Comparison of ENCODE assay signal across 13 cellular contexts in genomic region chr22:21626735-21627469, GRCh38. TPM values are rescaled to one million over a fixed set of nuclear protein-coding genes. Genes with fewer than 3 reads are reported as not detected.
DNase-seq lines count a peak whose midpoint lies in the region; ATAC-seq and TF ChIP-seq lines count a peak whose summit lies in the region.
"Had no signal": no experiment of that assay in that cellular context is flagged by ENCODE, and none has a peak within 500 bp of the region (broad histone marks: within the 10 kb centered on the region; RNA-seq: fewer than 3 reads in every experiment).

No MANE protein-coding gene starts in this region.

- peaks cover 66% of the 10 kb centered on the region for H4K20me1 ChIP-seq in SK-N-SH (ENCODE audit: insufficient read depth)
- H4K20me1 ChIP-seq in H9 (ENCODE audit: control insufficient read depth, insufficient read depth, insufficient read length), result no peaks in the 10 kb centered on the region

- no peak overlapping the region for H3K27ac ChIP-seq in SK-N-SH (ENCODE audit: low read depth in 2 of 2, low read length in 1 of 2)
- H3K27ac ChIP-seq in H9 (ENCODE audit: insufficient read length, low read depth, low read length), result no peak overlapping the region
- H3K27ac ChIP-seq: cardiac muscle cell, testis had no signal

- H3K23me2 ChIP-seq in H9 (ENCODE audit: insufficient read length, low read depth, low read length, poor library complexity, severe bottlenecking), result peaks cover 5% of the 10 kb centered on the region

- H2BK5ac ChIP-seq in H9 (ENCODE audit: insufficient read length, low read length), result no peak overlapping the region

- peaks cover 2% of the 10 kb centered on the region for H3K79me1 ChIP-seq in H9 (ENCODE audit: insufficient read depth, low read depth, low read length, poor library complexity, severe bottlenecking)

- no peak overlapping the region for H3K4ac ChIP-seq in H9 (ENCODE audit: low read depth, low read length)

- H4K5ac ChIP-seq in H9 (ENCODE audit: insufficient read length, low read depth, low read length), result no peak overlapping the region

- no peak overlapping the region for H2BK15ac ChIP-seq in H9 (ENCODE audit: low read depth, low read length)

- CTCF ChIA-PET in SK-N-SH (lab: Yijun Ruan, JAX), result interaction anchor here (1.2 to 11.2 kb wide), 5 partner anchors 13 to 33 kb away, joined by 3 to 145 read pairs (median 19); partner anchors contain the start of gene SDF2L1
- CTCF ChIA-PET in activated CD8-positive, alpha-beta T cell treated with anti-CD3 and anti-CD28 coated beads for 36 hours (lab: Charles Lee), result interaction anchor here (0.9 to 6.5 kb wide), 3 partner anchors 16 to 56 kb away, joined by 3 to 37 read pairs (median 3); no protein-coding TSS in a partner anchor

- H3K4me1 Mint-ChIP-seq in H9, result peaks cover 14% of the 10 kb centered on the region in 2 experiments
- H3K4me1 Mint-ChIP-seq in activated CD8-positive, alpha-beta T cell treated with anti-CD3 and anti-CD28 coated beads for 36 hours (ENCODE audit: low read depth), result peaks cover 42% of the 10 kb centered on the region
- H3K4me1 Mint-ChIP-seq in naive thymus-derived CD8-positive, alpha-beta T cell, result peaks cover 17 to 50% (median 45%) of the 10 kb centered on the region in 4 donors

- 0 out of 5 replicates have a peak overlapping the region, but pooled peaks of 1 of the 2 experiments have one; percentile 10 for H3K4me3 Mint-ChIP-seq in H9
- H3K4me3 Mint-ChIP-seq in activated CD8-positive, alpha-beta T cell treated with anti-CD3 and anti-CD28 coated beads for 36 hours, result peak overlapping the region; percentile 86
- H3K4me3 Mint-ChIP-seq in naive thymus-derived CD8-positive, alpha-beta T cell, result peak overlapping the region; percentile 9 to 90 (median 60)

- no peak overlapping the region for H3K56ac ChIP-seq in H9 (ENCODE audit: insufficient read length, low read depth, low read length)

- no peak overlapping the region for H2BK20ac ChIP-seq in H9 (ENCODE audit: low read depth, low read length, poor library complexity, severe bottlenecking)

- intact Hi-C loops in activated CD8-positive, alpha-beta T cell treated with anti-CD3 and anti-CD28 coated beads for 36 hours (cut with micrococcal nuclease), result no loop called here

- H2BK12ac ChIP-seq in H9 (ENCODE audit: insufficient read length, low read depth, low read length), result no peak overlapping the region

- H2AK5ac ChIP-seq in H9 (ENCODE audit: insufficient read length, low read length), result no peak overlapping the region

- no peak overlapping the region for H3K18ac ChIP-seq in H9 (ENCODE audit: insufficient read length, low read depth, low read length)

- H3K36me3 ChIP-seq in SK-N-SH (replicated peaks in 1 of 2; ENCODE audit: control insufficient read depth in 1 of 2, insufficient read depth in 2 of 2, low read length in 1 of 2), result peaks cover 8 to 34% of the 10 kb centered on the region in 2 experiments

- no peak overlapping the region for H2AFZ ChIP-seq in SK-N-SH (ENCODE audit: low read depth)
- H2AFZ ChIP-seq in H9 (ENCODE audit: low read length), result no peak overlapping the region

- H3K4me3 ChIP-seq in SK-N-SH (ENCODE audit: low read depth in 2 of 2, low read length in 1 of 2), result no peak overlapping the region
- H3K4me3 ChIP-seq: cardiac muscle cell, testis had no signal

- no peak for DNase-seq in SK-N-SH
- no peak for DNase-seq in H9
- DNase-seq in activated CD8-positive, alpha-beta T cell treated with anti-CD3 and anti-CD28 coated beads for 36 hours, result no peak
- no peak for DNase-seq in naive thymus-derived CD8-positive, alpha-beta T cell
- no peak for DNase-seq in effector CD4-positive, alpha-beta T cell
- DNase-seq in DMS79 (lab: John Stamatoyannopoulos, UW), result no peak
- no peak for DNase-seq in NCI-H187 (lab: John Stamatoyannopoulos, UW)
- DNase-seq: hypothalamus, NCI-H1417 treated with DMSO at 0.1 percent for 48 hours, retina, testis had no signal

- H3K9me3 ChIP-seq in SK-N-SH (no peaks in the 10 kb centered on the region), H9 (ENCODE audit: control insufficient read depth, low read depth, low read length) (no peaks in the 10 kb centered on the region)
- H3K9me3 ChIP-seq: testis had no signal

- no peak for TF ChIP-seq EP300 in SK-N-SH (IDR thresholded peaks at IDR 0.05; ENCODE audit: borderline replicate concordance in 1 of 2, low read depth in 1 of 2, low read length in 1 of 2)

- H3K27ac Mint-ChIP-seq in H9, result peak overlapping the region in 2 of 3 experiments; percentile 18 to 49; a peak in 4 of 7 replicates
- peak overlapping the region; percentile 65 for H3K27ac Mint-ChIP-seq in activated CD8-positive, alpha-beta T cell treated with anti-CD3 and anti-CD28 coated beads for 36 hours
- H3K27ac Mint-ChIP-seq in naive thymus-derived CD8-positive, alpha-beta T cell, result peak overlapping the region in 8 of 10 donors; percentile 39 to 87 (median 62)

- H3K4me1 ChIP-seq in SK-N-SH (ENCODE audit: control insufficient read depth in 1 of 2, insufficient read depth in 2 of 2, low read depth in 1 of 2, low read length in 1 of 2), result peaks cover 6 to 19% of the 10 kb centered on the region in 2 experiments; a peak in 1 of 4 replicates
- H3K4me1 ChIP-seq in H9 (ENCODE audit: insufficient read depth, low read length), result no peaks in the 10 kb centered on the region; the same call in 1 of the 2 replicates

- TF ChIP-seq CTCF in SK-N-SH (IDR thresholded peaks at IDR 0.05) (no peak), H9 (conservative IDR thresholded peaks at IDR 0.05) (no peak)
- no peak for TF ChIP-seq CTCF in activated CD8-positive, alpha-beta T cell treated with anti-CD3 and anti-CD28 coated beads for 36 hours (IDR thresholded peaks at IDR 0.05)

- no peaks in the 10 kb centered on the region for H3K9me2 ChIP-seq in SK-N-SH

- H4K8ac ChIP-seq in H9 (replicated peaks; ENCODE audit: insufficient read length, low read depth, low read length), result no peak overlapping the region

- no peak for TF ChIP-seq RAD21 in SK-N-SH (IDR thresholded peaks at IDR 0.05; ENCODE audit: low read length)

- H3K27me3 Mint-ChIP-seq in H9 (ENCODE audit: low read depth), result peaks cover 4% of the 10 kb centered on the region; the same call in 1 of the 2 replicates
- H3K27me3 Mint-ChIP-seq in activated CD8-positive, alpha-beta T cell treated with anti-CD3 and anti-CD28 coated beads for 36 hours, result no peaks in the 10 kb centered on the region
- H3K27me3 Mint-ChIP-seq in naive thymus-derived CD8-positive, alpha-beta T cell, result no peaks in the 10 kb centered on the region

- peaks cover 59% of the 10 kb centered on the region; the same call in 1 of the 2 replicates for H3K79me2 ChIP-seq in SK-N-SH (ENCODE audit: insufficient read depth)
- H3K79me2 ChIP-seq in H9 (ENCODE audit: insufficient read depth, low read length), result no peaks in the 10 kb centered on the region

- H3K27me3 ChIP-seq in SK-N-SH (ENCODE audit: insufficient read depth), result no peaks in the 10 kb centered on the region
- H3K27me3 ChIP-seq in H9 (ENCODE audit: insufficient read depth, low read length), result no peaks in the 10 kb centered on the region
- H3K27me3 ChIP-seq: cardiac muscle cell, testis had no signal

- H3T11ph ChIP-seq in H9 (ENCODE audit: low read length), result no peak overlapping the region

- no peak overlapping the region for H3K23ac ChIP-seq in H9 (ENCODE audit: insufficient read length, low read depth, low read length)

- no peaks in the 10 kb centered on the region for H3K9me3 Mint-ChIP-seq in H9
- no peaks in the 10 kb centered on the region for H3K9me3 Mint-ChIP-seq in activated CD8-positive, alpha-beta T cell treated with anti-CD3 and anti-CD28 coated beads for 36 hours
- no peaks in the 10 kb centered on the region for H3K9me3 Mint-ChIP-seq in naive thymus-derived CD8-positive, alpha-beta T cell

- no peak for ATAC-seq in SK-N-SH treated with all-trans-retinoic acid at 6 μM for 48 hours
- no peak for ATAC-seq in activated CD8-positive, alpha-beta T cell treated with anti-CD3 and anti-CD28 coated beads for 36 hours
- ATAC-seq in naive thymus-derived CD8-positive, alpha-beta T cell, result no peak

- no peak overlapping the region for H2BK120ac ChIP-seq in H9 (ENCODE audit: low read depth, low read length, poor library complexity, severe bottlenecking)

- peaks cover 5 to 39% (median 31%) of the 10 kb centered on the region in 3 experiments for H3K36me3 Mint-ChIP-seq in H9 (ENCODE audit: insufficient read depth in 1 of 3, low read depth in 3 of 3)
- H3K36me3 Mint-ChIP-seq in activated CD8-positive, alpha-beta T cell treated with anti-CD3 and anti-CD28 coated beads for 36 hours (ENCODE audit: low read depth), result peaks cover 32% of the 10 kb centered on the region
- H3K36me3 Mint-ChIP-seq in naive thymus-derived CD8-positive, alpha-beta T cell, result peaks cover 0 to 36% (median 9%) of the 10 kb centered on the region in 3 donors

- H3K9ac ChIP-seq in SK-N-SH, result no peak overlapping the region
- H3K9ac ChIP-seq in H9 (ENCODE audit: extremely low read depth, insufficient read length, low read length), result no peak overlapping the region

- no peak overlapping the region for H4K91ac ChIP-seq in H9 (ENCODE audit: insufficient read length, low read depth, low read length)

- H3K4me2 ChIP-seq in SK-N-SH, result no peak overlapping the region
- H3K4me2 ChIP-seq in H9 (ENCODE audit: insufficient read depth, insufficient read length, low read length), result no peak overlapping the region

- no peak overlapping the region for H3K14ac ChIP-seq in H9 (ENCODE audit: insufficient read depth, low read length)

- peaks cover 23% of the 10 kb centered on the region for H3F3A ChIP-seq in SK-N-SH (replicated peaks; ENCODE audit: insufficient read depth)

- WGBS in SK-N-SH (ENCODE audit: low lambda C conversion rate), result 98% methylated on average over 10 of the region's 11 CpGs
- WGBS in H9 (ENCODE audit: extremely low coverage, insufficient read length, low lambda C conversion rate), result no CpG with 5 or more reads among the region's 11 CpGs

- POLR2A ChIA-PET in SK-N-SH (lab: Yijun Ruan, JAX), result no interaction called here
- POLR2A ChIA-PET in activated CD8-positive, alpha-beta T cell treated with anti-CD3 and anti-CD28 coated beads for 36 hours (lab: Charles Lee), result interaction anchor here (0.8 to 6.9 kb wide), 6 partner anchors 8 to 61 kb away, joined by 3 to 98 read pairs (median 8); partner anchors contain the start of genes SDF2L1 and UBE2L3
- POLR2A ChIA-PET in naive thymus-derived CD8-positive, alpha-beta T cell (lab: Charles Lee), result interaction anchor here (0.7 to 1.0 kb wide), 2 partner anchors 17 to 23 kb away, joined by 3 read pairs; no protein-coding TSS in a partner anchor

RNA-seq across cellular contexts. Expression of gene YDJC, which starts 2.9 kb away (rescaled TPM):
- polyA plus RNA-seq in SK-N-SH (2012; rRNA removed), result 37.4 and 39.9 TPM in 2 replicates
- 18.4 and 31.5 TPM in 2 replicates for polyA plus RNA-seq in SK-N-SH (2012; cell fraction: cytosol; rRNA removed)
- 56.0 and 94.8 TPM in 2 replicates for polyA plus RNA-seq in SK-N-SH (2012; cell fraction: nucleus; rRNA removed)
- 29.8 and 30.2 TPM in 2 replicates for total RNA-seq in H9 (2021)
- total RNA-seq in activated CD8-positive, alpha-beta T cell treated with anti-CD3 and anti-CD28 coated beads for 36 hours, result 10 to 100 TPM; 60.1 to 64.9 TPM
- 10 to 100 TPM; 48.8 to 54.0 TPM for total RNA-seq in naive thymus-derived CD8-positive, alpha-beta T cell
- 10 to 100 TPM; 38.0 to 68.9 (median 53.6) TPM for polyA plus RNA-seq in naive thymus-derived CD8-positive, alpha-beta T cell

RNA-seq across cellular contexts. Expression of gene CCDC116, which starts 5.7 kb away (rescaled TPM):
- 0.28 and 0.31 TPM in 2 replicates for polyA plus RNA-seq in SK-N-SH (2012; rRNA removed)
- 0.08 and 0.09 TPM in 2 replicates for polyA plus RNA-seq in SK-N-SH (2012; cell fraction: cytosol; rRNA removed)
- polyA plus RNA-seq in SK-N-SH (2012; cell fraction: nucleus; rRNA removed), result 1.6 and 2.5 TPM in 2 replicates
- 0.22 and 0.63 TPM in 2 replicates for total RNA-seq in H9 (2021)
- total RNA-seq in activated CD8-positive, alpha-beta T cell treated with anti-CD3 and anti-CD28 coated beads for 36 hours, result under 1 TPM in 1 of 2 experiments, not detected in 1; 0.45 TPM
- under 1 TPM; 0.34 to 0.93 TPM for total RNA-seq in naive thymus-derived CD8-positive, alpha-beta T cell
- polyA plus RNA-seq in naive thymus-derived CD8-positive, alpha-beta T cell, result not detected

RNA-seq across cellular contexts. Expression of gene SDF2L1, which starts 15.2 kb away (rescaled TPM):
- polyA plus RNA-seq in SK-N-SH (2012; rRNA removed), result 52.2 and 60.9 TPM in 2 replicates
- 29.9 and 44.0 TPM in 2 replicates for polyA plus RNA-seq in SK-N-SH (2012; cell fraction: cytosol; rRNA removed)
- 17.1 and 27.1 TPM in 2 replicates for polyA plus RNA-seq in SK-N-SH (2012; cell fraction: nucleus; rRNA removed)
- 36.0 TPM in 2 replicates for total RNA-seq in H9 (2021)
- total RNA-seq in activated CD8-positive, alpha-beta T cell treated with anti-CD3 and anti-CD28 coated beads for 36 hours, result 10 to 100 TPM; 38.6 to 41.3 TPM
- 10 to 100 TPM; 23.2 to 27.8 TPM for total RNA-seq in naive thymus-derived CD8-positive, alpha-beta T cell
- 10 to 100 TPM; 63.1 to 68.9 (median 63.4) TPM for polyA plus RNA-seq in naive thymus-derived CD8-positive, alpha-beta T cell

RNA-seq across cellular contexts. Expression of gene PPIL2, which starts 38.9 kb away (rescaled TPM):
- 76.2 and 85.1 TPM in 2 replicates for polyA plus RNA-seq in SK-N-SH (2012; rRNA removed)
- 29.3 and 38.8 TPM in 2 replicates for polyA plus RNA-seq in SK-N-SH (2012; cell fraction: cytosol; rRNA removed)
- polyA plus RNA-seq in SK-N-SH (2012; cell fraction: nucleus; rRNA removed), result 289 and 297 TPM in 2 replicates
- 35.5 and 35.9 TPM in 2 replicates for total RNA-seq in H9 (2021)
- total RNA-seq in activated CD8-positive, alpha-beta T cell treated with anti-CD3 and anti-CD28 coated beads for 36 hours, result 10 to 100 TPM; 41.5 to 42.5 TPM
- 10 to 100 TPM; 78.0 to 79.0 TPM for total RNA-seq in naive thymus-derived CD8-positive, alpha-beta T cell
- 10 to 100 TPM; 19.3 to 44.5 (median 19.8) TPM for polyA plus RNA-seq in naive thymus-derived CD8-positive, alpha-beta T cell

RNA-seq across cellular contexts. Expression of gene UBE2L3, which starts 59.4 kb away (rescaled TPM):
- 41.2 and 41.4 TPM in 2 replicates for polyA plus RNA-seq in SK-N-SH (2012; rRNA removed)
- polyA plus RNA-seq in SK-N-SH (2012; cell fraction: cytosol; rRNA removed), result 49.4 and 61.4 TPM in 2 replicates
- 17.6 and 20.2 TPM in 2 replicates for polyA plus RNA-seq in SK-N-SH (2012; cell fraction: nucleus; rRNA removed)
- 78.7 and 79.7 TPM in 2 replicates for total RNA-seq in H9 (2021)
- 10 to 100 TPM; 50.3 to 54.9 TPM for total RNA-seq in activated CD8-positive, alpha-beta T cell treated with anti-CD3 and anti-CD28 coated beads for 36 hours
- 10 to 100 TPM; 33.3 to 34.5 TPM for total RNA-seq in naive thymus-derived CD8-positive, alpha-beta T cell
- polyA plus RNA-seq in naive thymus-derived CD8-positive, alpha-beta T cell, result 10 to 100 TPM; 88.4 to 97.6 (median 96.8) TPM
